18 cellular contexts compared by ENCODE assay signal in genomic region chr13:50154697-50155096, GRCh38.
DNase-seq lines count a peak whose midpoint lies in the region; ATAC-seq, FAIRE-seq and TF ChIP-seq lines count a peak whose summit lies in the region.
"Had no signal": no experiment of that assay in that cellular context is flagged by ENCODE, and none has a peak within 500 bp of the region (broad histone marks: within the 10 kb centered on the region; RNA-seq: fewer than 3 reads in every experiment).

No MANE protein-coding gene starts in this region.

- H3K4me2 ChIP-seq in A549 = no peak overlapping the region
- H3K4me2 ChIP-seq in IMR-90 (ENCODE audit: low read depth, low read length) = no peak overlapping the region
- H3K4me2 ChIP-seq in K562 (ENCODE audit: insufficient read depth, low read length) = no peak overlapping the region
- H3K4me2 ChIP-seq: GM23338 had no signal

- H3K9ac ChIP-seq in IMR-90 (ENCODE audit: low read depth, low read length) (no peak overlapping the region), K562 (ENCODE audit: insufficient read depth in 1 of 2, low read depth in 2 of 2, low read length in 2 of 2) (no peak overlapping the region)

- H3K56ac ChIP-seq in IMR-90 (ENCODE audit: extremely low read depth, insufficient read depth, low read length) = no peak overlapping the region

- H3K4me3 ChIP-seq in A549 (no peak overlapping the region), IMR-90 (ENCODE audit: insufficient read depth, low read depth, low read length) (no peak overlapping the region), K562 (no peak overlapping the region)
- H3K4me3 ChIP-seq: GM23338 had no signal

- H3K18ac ChIP-seq in IMR-90 (ENCODE audit: low read depth, low read length) = no peak overlapping the region

- 100% methylated on average over 1 of the region's 1 CpG for WGBS in A549 (ENCODE audit: missing lambda C conversion rate)
- WGBS in IMR-90 (ENCODE audit: extremely low coverage in 2 of 2, insufficient read length in 1 of 2), 2 experiments = no CpG with 5 or more reads among the region's 1 CpG
- WGBS in K562 (ENCODE audit: insufficient coverage, low coverage, missing lambda C conversion rate) = 77% methylated on average over 1 of the region's 1 CpG

- dilution Hi-C loops in IMR-90 (cut with HindIII; ENCODE audit: low sequenced_read_pairs, unreplicated experiment) = no loop called here

- BruUV-seq in IMR-90 (replicated peaks; lab: Mats Ljungman, UMichigan) (no TSS peak), K562 (replicated peaks; lab: Mats Ljungman, UMichigan) (no TSS peak)

- no peaks in the 10 kb centered on the region for H3K79me1 ChIP-seq in IMR-90 (ENCODE audit: low read depth in 1 of 2, low read length in 2 of 2)

- in situ Hi-C loops in IMR-90 (cut with MboI; ENCODE audit: low sequenced_read_pairs) (no loop called here), K562 (cut with MboI) (no loop called here)

- H2BK5ac ChIP-seq in IMR-90 (ENCODE audit: low read depth, low read length, poor library complexity, severe bottlenecking) = no peak overlapping the region

- no peak overlapping the region for H3K14ac ChIP-seq in IMR-90 (replicated peaks; ENCODE audit: low read depth, low read length)

- no peak overlapping the region for H2BK20ac ChIP-seq in IMR-90 (ENCODE audit: low read depth, low read length)

- no peaks in the 10 kb centered on the region; the same call in 1 of the 2 replicates for H3K27me3 ChIP-seq in IMR-90 (ENCODE audit: control insufficient read depth, insufficient read depth, low read length)
- no peaks in the 10 kb centered on the region for H3K27me3 ChIP-seq in K562 (ENCODE audit: control insufficient read depth in 2 of 2, insufficient read depth in 2 of 2, low read length in 2 of 2)

- H4K8ac ChIP-seq in IMR-90 (ENCODE audit: low read depth in 2 of 2, low read length in 2 of 2) = no peak overlapping the region

- H3K9me3 ChIP-seq in A549 (no peaks in the 10 kb centered on the region), IMR-90 (ENCODE audit: control insufficient read depth, insufficient read depth, low read length) (no peaks in the 10 kb centered on the region), K562 (replicated peaks; ENCODE audit: control insufficient read depth, insufficient read depth, low read depth, low read length) (no peaks in the 10 kb centered on the region)
- H3K9me3 ChIP-seq: Caco-2 had no signal

- intact Hi-C loops in IMR-90 (cut with micrococcal nuclease) = no loop called here
- intact Hi-C loops in K562 (cut with micrococcal nuclease) = no loop called here

- no peak for FAIRE-seq in A549 (lab: Jason Lieb, UNC)
- no peak for FAIRE-seq in K562 (lab: Jason Lieb, UNC)
- FAIRE-seq: GM12891, GM18507 had no signal

- H4K5ac ChIP-seq in IMR-90 (ENCODE audit: low read depth, low read length) = no peak overlapping the region

- H2BK120ac ChIP-seq in IMR-90 (ENCODE audit: low read depth, low read length) = no peak overlapping the region

- no peak overlapping the region for H2AK9ac ChIP-seq in IMR-90 (replicated peaks; ENCODE audit: low read depth, low read length, poor library complexity)

- TF ChIP-seq CTCF in A549 (IDR thresholded peaks at IDR 0.05) (no peak), IMR-90 (conservative IDR thresholded peaks at IDR 0.05; ENCODE audit: low read depth, low read length) (no peak), K562 (IDR thresholded peaks at IDR 0.05 in 2 of 3, conservative IDR thresholded peaks at IDR 0.05 in 1 of 3; ENCODE audit: insufficient read depth in 2 of 3, low read depth in 1 of 3, low read length in 3 of 3) (no peak)

- POLR2A ChIA-PET in A549 (lab: Yijun Ruan, JAX) (no interaction called here), IMR-90 (lab: Charles Lee; ENCODE audit: unreplicated experiment) (no interaction called here), K562 (lab: Yijun Ruan, JAX) (no interaction called here)

- no peak overlapping the region for H3K27ac ChIP-seq in A549
- no peak overlapping the region for H3K27ac ChIP-seq in IMR-90 (ENCODE audit: insufficient read depth, low read length)
- H3K27ac ChIP-seq in K562 (ENCODE audit: extremely low read depth, low read depth, low read length) = no peak overlapping the region

- CTCF ChIA-PET in A549 (lab: Yijun Ruan, JAX) (interaction anchor here (0.6 kb wide), 1 partner anchor 34 kb away, joined by 3 read pairs; no protein-coding TSS in a partner anchor), IMR-90 (lab: Yijun Ruan, JAX) (no interaction called here), K562 (lab: Yijun Ruan, JAX; ENCODE audit: low intra/inter-chr PET ratio) (no interaction called here)

- no peaks in the 10 kb centered on the region for H3K36me3 ChIP-seq in IMR-90 (ENCODE audit: control insufficient read depth, insufficient read depth, low read length)
- no peaks in the 10 kb centered on the region for H3K36me3 ChIP-seq in K562 (ENCODE audit: control insufficient read depth, insufficient read depth, low read length)

- H3K4me1 ChIP-seq in A549 = no peaks in the 10 kb centered on the region
- peaks cover 3% of the 10 kb centered on the region; the same call in 1 of the 2 replicates for H3K4me1 ChIP-seq in IMR-90 (ENCODE audit: control insufficient read depth, insufficient read depth, low read length)
- peaks cover 0 to 5% of the 10 kb centered on the region in 2 experiments; a peak in 1 of 5 replicates for H3K4me1 ChIP-seq in K562 (replicated peaks in 1 of 2; ENCODE audit: control insufficient read depth in 2 of 2, insufficient read depth in 2 of 2, low read length in 2 of 2)
- H3K4me1 ChIP-seq: Caco-2 had no signal

- no peak overlapping the region for H2BK15ac ChIP-seq in IMR-90 (ENCODE audit: low read depth, low read length)

- H3K79me2 ChIP-seq in K562 (ENCODE audit: control insufficient read depth, insufficient read depth, low read length) = no peaks in the 10 kb centered on the region

- TF ChIP-seq POLR2A in A549 (IDR thresholded peaks at IDR 0.05; ENCODE audit: low read length) = no peak
- TF ChIP-seq POLR2A in IMR-90 (IDR thresholded peaks at IDR 0.05; ENCODE audit: low read depth, low read length) = no peak
- TF ChIP-seq POLR2A in K562 (conservative IDR thresholded peaks at IDR 0.05) = no peak

- no peak for TF ChIP-seq RAD21 in A549 (conservative IDR thresholded peaks at IDR 0.05 in 1 of 2, IDR thresholded peaks at IDR 0.05 in 1 of 2)
- no peak for TF ChIP-seq RAD21 in IMR-90 (IDR thresholded peaks at IDR 0.05; ENCODE audit: low read length)
- no peak for TF ChIP-seq RAD21 in K562 (CRISPR knock-in tag; conservative IDR thresholded peaks at IDR 0.05 in 1 of 2, IDR thresholded peaks at IDR 0.05 in 1 of 2)

- H3K9me1 ChIP-seq in IMR-90 (ENCODE audit: insufficient read depth, low read length) (no peaks in the 10 kb centered on the region; the same call in 1 of the 2 replicates), K562 (ENCODE audit: control insufficient read depth, insufficient read depth, low read length) (no peaks in the 10 kb centered on the region)

- H4K20me1 ChIP-seq in IMR-90 (ENCODE audit: insufficient read depth, low read length) (no peaks in the 10 kb centered on the region), K562 (replicated peaks; ENCODE audit: control insufficient read depth, insufficient read depth, low read length) (no peaks in the 10 kb centered on the region)

- H4K91ac ChIP-seq in IMR-90 (ENCODE audit: insufficient read depth, low read depth, low read length) = no peak overlapping the region

- no peak overlapping the region for H3K23ac ChIP-seq in IMR-90 (ENCODE audit: low read depth, low read length)

- H2AK5ac ChIP-seq in IMR-90 (ENCODE audit: low read depth, low read length) = no peak overlapping the region

- TF ChIP-seq EP300 in A549 (IDR thresholded peaks at IDR 0.05) (no peak), K562 (IDR thresholded peaks at IDR 0.05; ENCODE audit: low read length) (no peak)

- H2AFZ ChIP-seq in IMR-90 (replicated peaks; ENCODE audit: low read length, poor library complexity) (no peak overlapping the region), K562 (ENCODE audit: low read depth, low read length) (no peak overlapping the region)
- H2AFZ ChIP-seq: GM23338 had no signal

- DNase-seq in A549 (ENCODE audit: low read depth in 1 of 2, low spot score in 1 of 2) (no peak), IMR-90 (no peak), K562 (ENCODE audit: extremely low read depth in 1 of 4, low spot score in 3 of 4) (no peak), COR-L47 (lab: John Stamatoyannopoulos, UW) (no peak), activated gamma-delta T cell (lab: John Stamatoyannopoulos, UW) (no peak), RPMI8226 (no peak)
- DNase-seq: 8988T; C1 segment of cervical spinal cord; Caco-2; CD4-positive, alpha-beta memory T cell; DMS153; DMS79; GF-D8; H9 had no signal

- no peak overlapping the region for H3K4ac ChIP-seq in IMR-90 (ENCODE audit: low read depth, low read length)

- ATAC-seq in A549 (no peak), IMR-90 (ENCODE audit: low read depth) (no peak), K562 (no peak)
- ATAC-seq: GM23338, HCT116 had no signal

TF ChIP-seq in A549, 52 proteins besides CTCF, POLR2A, EP300 and RAD21 (continues in another document):
- TF ChIP-seq MAFK (IDR thresholded peaks at IDR 0.05; ENCODE audit: partially characterized antibody) (peak; percentile 40), POLR2AphosphoS2 (conservative IDR thresholded peaks at IDR 0.05; ENCODE audit: low read length) (no peak)

TF ChIP-seq in IMR-90, 13 proteins besides CTCF, POLR2A, EP300 and RAD21:
- 0 out of 2 replicates have a peak, but pooled peaks have one; percentile 19 for TF ChIP-seq MAFK (IDR thresholded peaks at IDR 0.05; ENCODE audit: low read depth, low read length)
- TF ChIP-seq RFX5 (IDR thresholded peaks at IDR 0.05; ENCODE audit: low read depth, low read length) = no peak

Comparison
In these comparisons a context has a peak if more than half of its experiments do, and no peak if none do; other contexts are left out.
1. Of the 35 proteins assayed by ChIP-seq in both K562 and A549: peak only in K562: none; only in A549: MAFK; in both: none; in neither: 34.